Comparison of ENCODE assay signal across 12 cellular contexts in the genomic region with DNA sequence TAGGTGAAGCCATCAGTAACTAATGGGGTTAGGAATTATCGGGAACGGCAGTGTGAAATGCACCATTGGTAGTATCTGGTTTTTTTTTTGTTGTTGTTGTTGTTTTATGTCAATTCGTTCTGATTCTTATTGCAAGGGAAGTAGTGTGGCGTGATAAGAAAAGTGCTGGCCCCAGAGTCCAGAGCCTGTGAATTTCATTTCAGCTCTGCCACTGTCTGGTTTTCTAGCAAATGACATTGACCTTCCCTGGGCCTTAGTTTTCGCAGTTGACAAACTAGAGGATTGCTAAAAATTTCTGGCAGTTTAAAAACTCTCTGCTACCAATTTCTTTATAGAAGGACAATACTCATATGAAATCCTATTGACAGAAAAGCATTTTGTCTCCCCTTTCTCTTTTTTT.
"Had no signal": no experiment of that assay in that cellular context is flagged by ENCODE, and none has a peak within 500 bp of the region (broad histone marks: within the 10 kb centered on the region; RNA-seq: fewer than 3 reads in every experiment).

No MANE protein-coding gene starts in this region.

- H3K9me3 Mint-ChIP-seq: activated naive CD8-positive, alpha-beta T cell treated with anti-CD3 and anti-CD28 coated beads, Interleukin-2, amount 50 U/mL, for 24 hours; stimulated activated memory B cell treated with anti-CD40 and anti-IgM and Interleukin-4, amounts not matched to agents 10 μg/mL and 1 μg/mL and 100 μg/mL, for 72 hours had no signal

- H3K27me3 Mint-ChIP-seq: activated naive CD8-positive, alpha-beta T cell treated with anti-CD3 and anti-CD28 coated beads, Interleukin-2, amount 50 U/mL, for 24 hours; stimulated activated memory B cell treated with anti-CD40 and anti-IgM and Interleukin-4, amounts not matched to agents 10 μg/mL and 1 μg/mL and 100 μg/mL, for 72 hours had no signal

- H3K36me3 ChIP-seq: upper lobe of left lung had no signal

- H3K27ac Mint-ChIP-seq: activated naive CD8-positive, alpha-beta T cell treated with anti-CD3 and anti-CD28 coated beads, Interleukin-2, amount 50 U/mL, for 24 hours; stimulated activated memory B cell treated with anti-CD40 and anti-IgM and Interleukin-4, amounts not matched to agents 10 μg/mL and 1 μg/mL and 100 μg/mL, for 72 hours had no signal

- DNase-seq: activated CD4-positive, alpha-beta T cell treated with anti-CD3 and anti-CD28 coated beads for 48 hours; activated naive CD4-positive, alpha-beta T cell treated with Interleukin-2 at 50 U/mL for 16 hours; activated naive CD8-positive, alpha-beta T cell treated with anti-CD3 and anti-CD28 coated beads, Interleukin-2, amount 50 U/mL, for 24 hours; cortex of kidney; effector CD8-positive, alpha-beta T cell; hypothalamus; kidney glomerular epithelial cell; mammary epithelial cell; substantia nigra; upper lobe of left lung had no signal

- H3K4me1 ChIP-seq: upper lobe of left lung had no signal

- H3K27me3 ChIP-seq: upper lobe of left lung had no signal

- FAIRE-seq: astrocyte had no signal

- H3K4me3 ChIP-seq: upper lobe of left lung had no signal

- H3K4me1 Mint-ChIP-seq: activated naive CD8-positive, alpha-beta T cell treated with anti-CD3 and anti-CD28 coated beads, Interleukin-2, amount 50 U/mL, for 24 hours; stimulated activated memory B cell treated with anti-CD40 and anti-IgM and Interleukin-4, amounts not matched to agents 10 μg/mL and 1 μg/mL and 100 μg/mL, for 72 hours had no signal

- H3K4me3 Mint-ChIP-seq: activated naive CD8-positive, alpha-beta T cell treated with anti-CD3 and anti-CD28 coated beads, Interleukin-2, amount 50 U/mL, for 24 hours; stimulated activated memory B cell treated with anti-CD40 and anti-IgM and Interleukin-4, amounts not matched to agents 10 μg/mL and 1 μg/mL and 100 μg/mL, for 72 hours had no signal

- ATAC-seq: activated naive CD8-positive, alpha-beta T cell treated with anti-CD3 and anti-CD28 coated beads, Interleukin-2, amount 50 U/mL, for 24 hours; stimulated activated memory B cell treated with anti-CD40 and anti-IgM and Interleukin-4, amounts not matched to agents 10 μg/mL and 1 μg/mL and 100 μg/mL, for 72 hours had no signal

- H3K9me3 ChIP-seq: upper lobe of left lung had no signal
